ENCODE assay signal across 19 cellular contexts in genomic region chr12:104863549-104863948, GRCh38.
DNase-seq lines count a peak whose midpoint lies in the region; ATAC-seq and TF ChIP-seq lines count a peak whose summit lies in the region.
"Had no signal": no experiment of that assay in that cellular context is flagged by ENCODE, and none has a peak within 500 bp of the region (broad histone marks: within the 10 kb centered on the region; RNA-seq: fewer than 3 reads in every experiment).

No MANE protein-coding gene starts in this region.

- H2BK15ac ChIP-seq in mesendoderm (replicated peaks; ENCODE audit: low read depth): no peak overlapping the region

- H2AFZ ChIP-seq in ACC112 (ENCODE audit: low read length, unreplicated experiment) (no peak overlapping the region), GM23248 (no peak overlapping the region)

- no peak overlapping the region for H2BK5ac ChIP-seq in mesendoderm (ENCODE audit: low read length)

- H3K27ac ChIP-seq in ACC112 (ENCODE audit: low read depth, low read length) (peak overlapping the region; percentile 72), GM23248 (no peak overlapping the region), mesendoderm (ENCODE audit: low read depth, low read length) (no peak overlapping the region)
- H3K27ac ChIP-seq: KMS-11, neutrophil had no signal

- H3K27me3 ChIP-seq in ACC112 (ENCODE audit: insufficient read depth, low read length): no peaks in the 10 kb centered on the region
- no peaks in the 10 kb centered on the region for H3K27me3 ChIP-seq in GM23248 (replicated peaks; ENCODE audit: insufficient read depth)
- H3K27me3 ChIP-seq in adipocyte (replicated peaks; ENCODE audit: control insufficient read depth, insufficient read depth, low read length): no peaks in the 10 kb centered on the region
- H3K27me3 ChIP-seq in mesendoderm (ENCODE audit: insufficient read depth, low read length, poor library complexity): no peaks in the 10 kb centered on the region
- H3K27me3 ChIP-seq: neutrophil had no signal

- H3K79me1 ChIP-seq in mesendoderm (ENCODE audit: low read length): no peaks in the 10 kb centered on the region

- H3K4me3 ChIP-seq in ACC112 (ENCODE audit: low read depth, low read length): no peak overlapping the region
- no peak overlapping the region for H3K4me3 ChIP-seq in GM23248
- no peak overlapping the region for H3K4me3 ChIP-seq in adipocyte (ENCODE audit: low read length)
- H3K4me3 ChIP-seq in foreskin fibroblast (ENCODE audit: low read depth in 1 of 2, low read length in 2 of 2): no peak overlapping the region
- no peak overlapping the region for H3K4me3 ChIP-seq in mesendoderm (ENCODE audit: low read length)

- H3K9me2 ChIP-seq in GM23248 (ENCODE audit: insufficient read depth): no peaks in the 10 kb centered on the region

- H3K4ac ChIP-seq in mesendoderm (ENCODE audit: low read depth, low read length): no peak overlapping the region

- H3K9ac ChIP-seq in GM23248 (no peak overlapping the region), adipocyte (ENCODE audit: low read length) (peak overlapping the region; percentile 57), mesendoderm (ENCODE audit: low read length) (no peak overlapping the region)
- H3K9ac ChIP-seq: KMS-11 had no signal

- no peak overlapping the region for H4K8ac ChIP-seq in mesendoderm (ENCODE audit: low read depth, low read length)

- DNase-seq in GM23248 (peak; percentile 69), adipocyte (ENCODE audit: low read depth) (peak; percentile 22), foreskin fibroblast (peak; percentile 41 to 70), LoVo (ENCODE audit: low spot score) (no peak), mesendoderm (no peak), cerebellar cortex (ENCODE audit: low spot score) (no peak)
- DNase-seq: activated B cell treated with CpG ODN at 0.5 μM for 24 hours; activated CD8-positive, alpha-beta T cell treated with anti-CD3 and anti-CD28 coated beads, Interleukin-2, amount 10 ng/mL, durations not matched to agents 7 days and 5 days; activated naive CD4-positive, alpha-beta T cell treated with anti-CD3 and anti-CD28 coated beads, Interleukin-2, amount 10 ng/mL, durations not matched to agents 7 days and 5 days; activated T-cell treated with anti-CD3 and anti-CD28 coated beads, Interleukin-2, amount 50 U/mL, for 4 hours; CD8-positive, alpha-beta T cell; NCI-H1092 treated with DMSO at 0.1 percent for 48 hours; NCI-H2081; NCI-H524; SIG-M5 had no signal

- ATAC-seq in HG03432 (IDR thresholded peaks at IDR 0.05; ENCODE audit: unreplicated experiment): no peak
- ATAC-seq: activated CD8-positive, alpha-beta T cell treated with anti-CD3 and anti-CD28 coated beads, Interleukin-2, amount 10 ng/mL, durations not matched to agents 7 days and 5 days; activated T-cell treated with anti-CD3 and anti-CD28 coated beads, Interleukin-2, amount 50 U/mL, for 4 hours; CD8-positive, alpha-beta T cell had no signal

- no peak overlapping the region for H3K56ac ChIP-seq in mesendoderm (ENCODE audit: low read length)

- TF ChIP-seq CTCF in foreskin fibroblast (IDR thresholded peaks at IDR 0.05; ENCODE audit: low read depth, low read length): no peak

- no peak overlapping the region for H2BK120ac ChIP-seq in mesendoderm (ENCODE audit: low read depth, low read length)

- peak overlapping the region; percentile 33 for H3K4me2 ChIP-seq in GM23248 (ENCODE audit: unreplicated experiment)
- H3K4me2 ChIP-seq in mesendoderm (ENCODE audit: low read length): no peak overlapping the region
- H3K4me2 ChIP-seq: KMS-11 had no signal

- H3K9me3 ChIP-seq in GM23248 (ENCODE audit: low read depth) (no peaks in the 10 kb centered on the region), adipocyte (ENCODE audit: control insufficient read depth, low read length) (no peaks in the 10 kb centered on the region)
- H3K9me3 ChIP-seq: neutrophil had no signal

- H3K36me3 ChIP-seq in ACC112 (ENCODE audit: insufficient read depth, low read length) (no peaks in the 10 kb centered on the region), GM23248 (ENCODE audit: low read depth) (no peaks in the 10 kb centered on the region), adipocyte (ENCODE audit: control insufficient read depth, insufficient read depth, low read length, severe bottlenecking) (no peaks in the 10 kb centered on the region), mesendoderm (ENCODE audit: control insufficient read depth, insufficient read depth, low read length) (no peaks in the 10 kb centered on the region)
- H3K36me3 ChIP-seq: neutrophil had no signal

- no peak overlapping the region for H3K18ac ChIP-seq in mesendoderm (ENCODE audit: low read length)

- no peaks in the 10 kb centered on the region for H4K20me1 ChIP-seq in GM23248 (ENCODE audit: insufficient read depth)

- WGBS in GM23248 (ENCODE audit: low coverage in 1 of 2, low lambda C conversion rate in 2 of 2, missing lambda C conversion rate in 2 of 2), 2 experiments: 11 to 22% methylated on average over 2 of the region's 2 CpGs
- no CpG with 5 or more reads among the region's 2 CpGs for WGBS in mesendoderm (ENCODE audit: extremely low coverage, insufficient coverage, low lambda C conversion rate)

- in situ Hi-C loops in GM23248 (cut with MboI): loop anchor here (25.0 kb wide), 1 partner anchor 651 kb away; the partner anchor contains the start of gene TXNRD1

- no peak overlapping the region for H4K5ac ChIP-seq in mesendoderm (ENCODE audit: low read length)

- no peaks in the 10 kb centered on the region for H3K79me2 ChIP-seq in ACC112 (ENCODE audit: control insufficient read depth, insufficient read depth, low read length, unreplicated experiment)
- H3K79me2 ChIP-seq in GM23248 (ENCODE audit: insufficient read depth): no peaks in the 10 kb centered on the region
- H3K79me2 ChIP-seq in mesendoderm (ENCODE audit: control insufficient read depth, insufficient read depth, low read length): no peaks in the 10 kb centered on the region

- H3F3A ChIP-seq in GM23248 (ENCODE audit: insufficient read depth): peaks cover 22% of the 10 kb centered on the region

- peaks cover 48% of the 10 kb centered on the region for H3K4me1 ChIP-seq in ACC112 (ENCODE audit: control insufficient read depth, insufficient read depth, low read length, unreplicated experiment)
- H3K4me1 ChIP-seq in GM23248 (ENCODE audit: insufficient read depth): peaks cover 28% of the 10 kb centered on the region
- peaks cover 60% of the 10 kb centered on the region for H3K4me1 ChIP-seq in adipocyte (ENCODE audit: control insufficient read depth, insufficient read depth, low read length)
- peaks cover 2% of the 10 kb centered on the region for H3K4me1 ChIP-seq in mesendoderm (ENCODE audit: control insufficient read depth, low read depth, low read length)

- no peak overlapping the region for H2AK5ac ChIP-seq in mesendoderm (ENCODE audit: low read length)

- no peak overlapping the region for H3K23ac ChIP-seq in mesendoderm (ENCODE audit: low read length)

Comparison
In these comparisons a context has a peak if more than half of its experiments do, and no peak if none do; other contexts are left out.
1. DNase-seq: peak in GM23248 (single experiment), adipocyte (single experiment) and foreskin fibroblast (2 of 2); none in LoVo (single experiment), mesendoderm (single experiment) and cerebellar cortex (single experiment).